Comparison of ENCODE assay signal across 19 cellular contexts in genomic region chr18:34648269-34648668, GRCh38.
DNase-seq lines count a peak whose midpoint lies in the region; TF ChIP-seq lines count a peak whose summit lies in the region.
"Had no signal": no experiment of that assay in that cellular context is flagged by ENCODE, and none has a peak within 500 bp of the region (broad histone marks: within the 10 kb centered on the region; RNA-seq: fewer than 3 reads in every experiment).

No MANE protein-coding gene starts in this region.

- no peak for TF ChIP-seq POLR2A in breast epithelium (IDR thresholded peaks at IDR 0.05)

- no peaks in the 10 kb centered on the region for H3K79me2 ChIP-seq in neural progenitor cell (ENCODE audit: low read depth)

- intact Hi-C loops in breast epithelium (cut with DNase I; ENCODE audit: low total_unique reads): no loop called here

- no peaks in the 10 kb centered on the region for H3K4me1 ChIP-seq in neural progenitor cell
- no peaks in the 10 kb centered on the region for H3K4me1 ChIP-seq in breast epithelium

- no peaks in the 10 kb centered on the region for H3F3A ChIP-seq in neural progenitor cell (ENCODE audit: low read depth)

- H3K27me3 Mint-ChIP-seq in neural progenitor cell (ENCODE audit: insufficient read depth, low read depth) (no peaks in the 10 kb centered on the region), type B pancreatic cell (no peaks in the 10 kb centered on the region)
- H3K27me3 Mint-ChIP-seq in T-helper 2 cell treated with Interferon-gamma antibody and Interleukin-4, amounts not matched to agents 5 μg/mL and 100 μg/mL, for 36 hours (ENCODE audit: low read depth): no peaks in the 10 kb centered on the region
- H3K27me3 Mint-ChIP-seq: CD8-positive, alpha-beta memory T cell; IgD-negative memory B cell had no signal

- H4K20me1 ChIP-seq in neural progenitor cell (ENCODE audit: low read depth): no peaks in the 10 kb centered on the region

- H3K4me1 Mint-ChIP-seq in neural progenitor cell (no peaks in the 10 kb centered on the region), type B pancreatic cell (ENCODE audit: unreplicated experiment) (peaks cover 11% of the 10 kb centered on the region)
- peaks cover 2% of the 10 kb centered on the region for H3K4me1 Mint-ChIP-seq in T-helper 2 cell treated with Interferon-gamma antibody and Interleukin-4, amounts not matched to agents 5 μg/mL and 100 μg/mL, for 36 hours (ENCODE audit: low read depth)
- H3K4me1 Mint-ChIP-seq: CD8-positive, alpha-beta memory T cell; IgD-negative memory B cell had no signal

- H3K9ac ChIP-seq in neural progenitor cell: no peak overlapping the region
- H3K9ac ChIP-seq: BLaER1 treated with 17β-estradiol and CSF1 and Interleukin-3, amounts not matched to agents 10 nM and 100 nM had no signal

- H3K36me3 Mint-ChIP-seq in neural progenitor cell (no peaks in the 10 kb centered on the region), type B pancreatic cell (no peaks in the 10 kb centered on the region)
- no peaks in the 10 kb centered on the region for H3K36me3 Mint-ChIP-seq in T-helper 2 cell treated with Interferon-gamma antibody and Interleukin-4, amounts not matched to agents 5 μg/mL and 100 μg/mL, for 36 hours (ENCODE audit: low read depth)
- H3K36me3 Mint-ChIP-seq: CD8-positive, alpha-beta memory T cell; IgD-negative memory B cell had no signal

- H3K9me3 ChIP-seq in neural progenitor cell (ENCODE audit: low read depth) (no peaks in the 10 kb centered on the region), breast epithelium (no peaks in the 10 kb centered on the region)
- H3K9me3 ChIP-seq: HAP-1 had no signal

- H3K4me3 ChIP-seq in neural progenitor cell (no peak overlapping the region), breast epithelium (no peak overlapping the region)
- H3K4me3 ChIP-seq: BLaER1 treated with 17β-estradiol and CSF1 and Interleukin-3, amounts not matched to agents 10 nM and 100 nM; HAP-1 had no signal

- H3K9me3 Mint-ChIP-seq in neural progenitor cell (no peaks in the 10 kb centered on the region), type B pancreatic cell (no peaks in the 10 kb centered on the region)
- no peaks in the 10 kb centered on the region for H3K9me3 Mint-ChIP-seq in T-helper 2 cell treated with Interferon-gamma antibody and Interleukin-4, amounts not matched to agents 5 μg/mL and 100 μg/mL, for 36 hours
- H3K9me3 Mint-ChIP-seq: CD8-positive, alpha-beta memory T cell; IgD-negative memory B cell had no signal

- DNase-seq in NCI-H2196 (lab: John Stamatoyannopoulos, UW; ENCODE audit: unreplicated experiment): peak; percentile 21
- no peak for DNase-seq in NCI-H2196 treated with DMSO at 0.1 percent for 48 hours (lab: John Stamatoyannopoulos, UW; ENCODE audit: unreplicated experiment)
- DNase-seq in OCI-M1 (lab: John Stamatoyannopoulos, UW): peak; percentile 40
- DNase-seq in neural progenitor cell (ENCODE audit: low spot score): no peak
- no peak for DNase-seq in type B pancreatic cell (ENCODE audit: extremely low spot score, unreplicated experiment)
- no peak for DNase-seq in breast epithelium (ENCODE audit: low spot score in 2 of 2)
- no peak for DNase-seq in T-helper 2 cell treated with Interferon-gamma antibody and Interleukin-4, amounts not matched to agents 5 μg/mL and 100 μg/mL, for 36 hours (ENCODE audit: low spot score)
- no peak for DNase-seq in AG08396 (ENCODE audit: low spot score)
- DNase-seq: CD8-positive, alpha-beta memory T cell; DMS79 treated with DMSO at 0.1 percent for 48 hours; Karpas-422; NCI-H1105; NCI-H1694; NCI-H2081 treated with DMSO at 0.1 percent for 48 hours; NCI-H345; NCI-H524 treated with DMSO at 0.1 percent for 48 hours had no signal

- H3K4me3 Mint-ChIP-seq in neural progenitor cell: no peak overlapping the region
- no peak overlapping the region for H3K4me3 Mint-ChIP-seq in type B pancreatic cell
- H3K4me3 Mint-ChIP-seq in T-helper 2 cell treated with Interferon-gamma antibody and Interleukin-4, amounts not matched to agents 5 μg/mL and 100 μg/mL, for 36 hours: no peak overlapping the region
- H3K4me3 Mint-ChIP-seq: CD8-positive, alpha-beta memory T cell; IgD-negative memory B cell had no signal

- H3K27me3 ChIP-seq in neural progenitor cell: no peaks in the 10 kb centered on the region
- H3K27me3 ChIP-seq in breast epithelium: no peaks in the 10 kb centered on the region
- H3K27me3 ChIP-seq: BLaER1 treated with 17β-estradiol and CSF1 and Interleukin-3, amounts not matched to agents 10 nM and 100 nM had no signal

- H3K36me3 ChIP-seq in neural progenitor cell (no peaks in the 10 kb centered on the region), breast epithelium (no peaks in the 10 kb centered on the region)
- H3K36me3 ChIP-seq: BLaER1 treated with 17β-estradiol and CSF1 and Interleukin-3, amounts not matched to agents 10 nM and 100 nM; HAP-1 had no signal

- H2AFZ ChIP-seq in neural progenitor cell (replicated peaks): peak overlapping the region; percentile 31

- TF ChIP-seq CTCF in neural progenitor cell (IDR thresholded peaks at IDR 0.05) (no peak), type B pancreatic cell (conservative IDR thresholded peaks at IDR 0.05) (no peak), breast epithelium (IDR thresholded peaks at IDR 0.05) (no peak)

- H3K27ac ChIP-seq in neural progenitor cell (no peak overlapping the region), breast epithelium (no peak overlapping the region)

- H3K4me2 ChIP-seq in neural progenitor cell: no peak overlapping the region

- H3K27ac Mint-ChIP-seq in neural progenitor cell (no peak overlapping the region), type B pancreatic cell (peak overlapping the region; percentile 11)
- H3K27ac Mint-ChIP-seq in T-helper 2 cell treated with Interferon-gamma antibody and Interleukin-4, amounts not matched to agents 5 μg/mL and 100 μg/mL, for 36 hours: no peak overlapping the region
- H3K27ac Mint-ChIP-seq: CD8-positive, alpha-beta memory T cell; IgD-negative memory B cell had no signal

Comparison
In these comparisons a context has a peak if more than half of its experiments do, and no peak if none do; other contexts are left out.
1. DNase-seq: peak in NCI-H2196 (single experiment) and OCI-M1 (single experiment); none in NCI-H2196 treated with DMSO at 0.1 percent for 48 hours (single experiment), neural progenitor cell (single experiment), type B pancreatic cell (single experiment), breast epithelium (0 of 2), T-helper 2 cell treated with Interferon-gamma antibody and Interleukin-4, amounts not matched to agents 5 μg/mL and 100 μg/mL, for 36 hours (single experiment) and AG08396 (single experiment).